ENCODE assay signal across 27 cellular contexts in the genomic region with DNA sequence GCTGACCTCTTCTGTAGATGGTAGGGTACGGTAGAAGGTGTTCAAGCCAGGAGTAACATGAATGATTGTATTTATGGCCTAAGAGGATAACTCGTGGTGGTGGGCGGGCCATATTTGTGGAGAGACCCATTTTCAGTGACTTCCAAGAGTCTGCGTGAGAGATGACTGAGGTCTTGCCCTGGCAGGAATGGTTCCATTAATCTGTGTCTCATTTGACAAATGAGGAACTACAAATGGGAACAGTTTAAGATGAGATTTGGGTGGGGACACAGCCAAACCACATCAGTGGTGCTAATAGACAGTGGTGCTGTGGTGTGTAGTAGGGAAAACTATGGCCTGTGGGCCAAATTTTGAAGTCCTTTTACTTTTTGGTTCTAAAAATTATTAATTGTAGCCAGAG. TPM values are rescaled to one million over a fixed set of nuclear protein-coding genes. Genes with fewer than 3 reads are reported as not detected.
A peak's percentile ranks its signal among the peaks of the same experiment; 100 is the strongest.
DNase-seq lines count a peak whose midpoint lies in the region; ATAC-seq and TF ChIP-seq lines count a peak whose summit lies in the region.
"Had no signal": no experiment of that assay in that cellular context is flagged by ENCODE, and none has a peak within 500 bp of the region (broad histone marks: within the 10 kb centered on the region; RNA-seq: fewer than 3 reads in every experiment).

No MANE protein-coding gene starts in this region.

- H4K8ac ChIP-seq in IMR-90 (ENCODE audit: low read depth in 2 of 2, low read length in 2 of 2): peak overlapping the region in 1 of 2 experiments; percentile 2; a peak in 1 of 4 replicates

- H4K5ac ChIP-seq in IMR-90 (ENCODE audit: low read depth, low read length): no peak overlapping the region

- H3K27ac ChIP-seq in IMR-90 (ENCODE audit: insufficient read depth, low read length) (no peak overlapping the region), Panc1 (ENCODE audit: low read length) (peak overlapping the region; percentile 69; the same call in 1 of the 2 replicates), epithelial cell of prostate (peak overlapping the region; percentile 92), thoracic aorta (peak overlapping the region; percentile 4 to 68), Karpas-422 (ENCODE audit: low read length) (no peak overlapping the region)
- H3K27ac ChIP-seq: BLaER1, psoas muscle had no signal

- H2BK120ac ChIP-seq in IMR-90 (ENCODE audit: low read depth, low read length): 0 out of 2 replicates have a peak overlapping the region, but pooled peaks have one; percentile 0

- H3K4ac ChIP-seq in IMR-90 (ENCODE audit: low read depth, low read length): peak overlapping the region; percentile 26; the same call in 1 of the 2 replicates

- no peak overlapping the region for H2BK5ac ChIP-seq in IMR-90 (ENCODE audit: low read depth, low read length, poor library complexity, severe bottlenecking)

- H3K27me3 ChIP-seq in IMR-90 (ENCODE audit: control insufficient read depth, insufficient read depth, low read length): no peaks in the 10 kb centered on the region
- no peaks in the 10 kb centered on the region for H3K27me3 ChIP-seq in Panc1 (ENCODE audit: control insufficient read depth, insufficient read depth, low read length)
- H3K27me3 ChIP-seq in thoracic aorta (replicated peaks; ENCODE audit: insufficient read depth): no peaks in the 10 kb centered on the region
- no peaks in the 10 kb centered on the region for H3K27me3 ChIP-seq in Karpas-422 (ENCODE audit: low read length)
- H3K27me3 ChIP-seq: BLaER1 had no signal

- TF ChIP-seq CTCF in IMR-90 (conservative IDR thresholded peaks at IDR 0.05; ENCODE audit: low read depth, low read length): no peak
- no peak for TF ChIP-seq CTCF in Panc1 (IDR thresholded peaks at IDR 0.05)
- no peak for TF ChIP-seq CTCF in thoracic aorta (IDR thresholded peaks at IDR 0.05)

- H3K4me1 ChIP-seq in IMR-90 (ENCODE audit: control insufficient read depth, insufficient read depth, low read length) (peaks cover 38% of the 10 kb centered on the region), Panc1 (ENCODE audit: control insufficient read depth, insufficient read depth, low read length) (peaks cover 71% of the 10 kb centered on the region), thoracic aorta (ENCODE audit: control insufficient read depth in 1 of 2, low read depth in 2 of 2) (peaks cover 13 to 82% of the 10 kb centered on the region in 2 donors), Karpas-422 (ENCODE audit: low read length) (no peaks in the 10 kb centered on the region)
- H3K4me1 ChIP-seq: BLaER1 had no signal

- H4K20me1 ChIP-seq in IMR-90 (ENCODE audit: insufficient read depth, low read length) (peaks cover 30% of the 10 kb centered on the region), Karpas-422 (ENCODE audit: insufficient read depth, low read depth, low read length) (peaks cover 19% of the 10 kb centered on the region; the same call in 1 of the 2 replicates)

- in situ Hi-C loops in IMR-90 (cut with MboI; ENCODE audit: low sequenced_read_pairs) (no loop called here), Panc1 (cut with HindIII; ENCODE audit: low pct_unique_long_range_greater_than_20kb, low sequenced_read_pairs) (no loop called here)

- H3K79me1 ChIP-seq in IMR-90 (ENCODE audit: low read depth in 1 of 2, low read length in 2 of 2): peaks cover 29 to 75% of the 10 kb centered on the region in 2 experiments; a peak in 3 of 4 replicates

- H3K4me3 ChIP-seq in IMR-90 (ENCODE audit: insufficient read depth, low read depth, low read length) (no peak overlapping the region), Panc1 (ENCODE audit: low read depth in 2 of 2, low read length in 2 of 2) (no peak overlapping the region), thoracic aorta (no peak overlapping the region), Karpas-422 (ENCODE audit: low read length) (no peak overlapping the region)
- H3K4me3 ChIP-seq: BLaER1, psoas muscle had no signal

- H3K9me3 ChIP-seq in IMR-90 (ENCODE audit: control insufficient read depth, insufficient read depth, low read length) (no peaks in the 10 kb centered on the region), Panc1 (ENCODE audit: control insufficient read depth, insufficient read depth, low read depth, low read length) (no peaks in the 10 kb centered on the region), thoracic aorta (no peaks in the 10 kb centered on the region), Karpas-422 (ENCODE audit: low read length) (no peaks in the 10 kb centered on the region)
- H3K9me3 ChIP-seq: psoas muscle had no signal

- H3K56ac ChIP-seq in IMR-90 (ENCODE audit: extremely low read depth, insufficient read depth, low read length): no peak overlapping the region

- 93% methylated on average over 3 of the region's 4 CpGs; no CpG with 5 or more reads in 1 of the 2 experiments for WGBS in IMR-90 (ENCODE audit: extremely low coverage in 2 of 2, insufficient read length in 1 of 2), 2 experiments

- no peaks in the 10 kb centered on the region for H3K79me2 ChIP-seq in Karpas-422 (ENCODE audit: low read length)

- ATAC-seq in IMR-90 (ENCODE audit: low read depth) (no peak), Panc1 (no peak), thoracic aorta (ENCODE audit: insufficient number of reproducible peaks, low FRiP score, low read depth) (no peak), HG02610 (IDR thresholded peaks at IDR 0.05; ENCODE audit: unreplicated experiment) (no peak), HG02840 (IDR thresholded peaks at IDR 0.05; ENCODE audit: low FRiP score, unreplicated experiment) (no peak)
- ATAC-seq: activated CD4-positive, CD25-positive, alpha-beta regulatory T cell treated with anti-CD3 and anti-CD28 coated beads, Interleukin-2, amount 50 U/mL, for 24 hours; psoas muscle; stimulated activated naive CD8-positive, alpha-beta T cell treated with anti-CD3 and anti-CD28 coated beads, Interleukin-15, Interleukin-2, amounts not matched to agents 100 U/mL and 50 U/mL, for 24 hours had no signal

- POLR2A ChIA-PET in IMR-90 (lab: Charles Lee; ENCODE audit: unreplicated experiment) (interaction anchor here (0.7 kb wide), 1 partner anchor 931 kb away, joined by 4 read pairs; no protein-coding TSS in a partner anchor), Panc1 (lab: Charles Lee) (no interaction called here)

- H2AFZ ChIP-seq in IMR-90 (replicated peaks; ENCODE audit: low read length, poor library complexity) (no peak overlapping the region), Karpas-422 (ENCODE audit: low read length) (no peak overlapping the region)

- no TSS peak for BruUV-seq in IMR-90 (replicated peaks; lab: Mats Ljungman, UMichigan)
- BruUV-seq in Panc1 (replicated peaks; lab: Mats Ljungman, UMichigan): no TSS peak

- no peak overlapping the region for H2BK15ac ChIP-seq in IMR-90 (ENCODE audit: low read depth, low read length)

- peaks cover 28% of the 10 kb centered on the region for H3K9me1 ChIP-seq in IMR-90 (ENCODE audit: insufficient read depth, low read length)

- no peak overlapping the region for H3K14ac ChIP-seq in IMR-90 (replicated peaks; ENCODE audit: low read depth, low read length)

- DNase-seq in IMR-90 (no peak), Panc1 (ENCODE audit: low read depth, low spot score) (no peak), epithelial cell of prostate (ENCODE audit: low read depth, low spot score) (no peak), thoracic aorta (ENCODE audit: low spot score) (no peak), Karpas-422 (no peak)
- DNase-seq: activated CD4-positive, alpha-beta memory T cell treated with anti-CD3 and anti-CD28 coated beads, Interleukin-2, amount 10 ng/mL, durations not matched to agents 7 days and 5 days; activated CD8-positive, alpha-beta memory T cell treated with anti-CD3 and anti-CD28 coated beads, Interleukin-2, amount 50 U/mL, for 48 hours; activated gamma-delta T cell; activated naive CD8-positive, alpha-beta T cell treated with anti-CD3 and anti-CD28 coated beads, Interleukin-2, amount 10 ng/mL, durations not matched to agents 7 days and 5 days; caudate nucleus; cortex of kidney; DMS79 treated with DMSO at 0.1 percent for 48 hours; GF-D8; immature natural killer cell; mesendoderm; NCI-H1436; NCI-H2107; NCI-H446 treated with DMSO at 0.1 percent for 48 hours; NCI-H82; psoas muscle; stimulated activated naive CD8-positive, alpha-beta T cell treated with anti-CD3 and anti-CD28 coated beads, Interleukin-15, Interleukin-2, amounts not matched to agents 100 U/mL and 50 U/mL, for 24 hours; SW 1271; T-helper 9 cell had no signal

- no peak overlapping the region for H2BK20ac ChIP-seq in IMR-90 (ENCODE audit: low read depth, low read length)

- H3K23ac ChIP-seq in IMR-90 (ENCODE audit: low read depth, low read length): 0 out of 2 replicates have a peak overlapping the region, but pooled peaks have one; percentile 4

- H3K4me2 ChIP-seq in IMR-90 (ENCODE audit: low read depth, low read length) (no peak overlapping the region), Karpas-422 (ENCODE audit: low read depth, low read length, poor library complexity, severe bottlenecking) (no peak overlapping the region)
- H3K4me2 ChIP-seq: BLaER1 had no signal

- no peak overlapping the region; the same call in 1 of the 2 replicates for H3K18ac ChIP-seq in IMR-90 (ENCODE audit: low read depth, low read length)

- H3K9ac ChIP-seq in IMR-90 (ENCODE audit: low read depth, low read length) (no peak overlapping the region), Karpas-422 (ENCODE audit: low read length) (no peak overlapping the region)
- H3K9ac ChIP-seq: BLaER1 had no signal

- peaks cover 1% of the 10 kb centered on the region; the same call in 1 of the 2 replicates for H3K36me3 ChIP-seq in IMR-90 (ENCODE audit: control insufficient read depth, insufficient read depth, low read length)
- H3K36me3 ChIP-seq in Panc1 (ENCODE audit: control insufficient read depth, insufficient read depth, low read length): no peaks in the 10 kb centered on the region
- H3K36me3 ChIP-seq in thoracic aorta: no peaks in the 10 kb centered on the region
- no peaks in the 10 kb centered on the region for H3K36me3 ChIP-seq in Karpas-422 (ENCODE audit: insufficient read depth, low read length)

- dilution Hi-C loops in IMR-90 (cut with HindIII; ENCODE audit: low sequenced_read_pairs, unreplicated experiment): no loop called here

- intact Hi-C loops in IMR-90 (cut with micrococcal nuclease): no loop called here
- intact Hi-C loops in Panc1 (cut with micrococcal nuclease; ENCODE audit: unreplicated experiment): no loop called here

- H3K9me2 ChIP-seq in Karpas-422 (replicated peaks; ENCODE audit: insufficient read depth, low read length): no peaks in the 10 kb centered on the region

- H2AK5ac ChIP-seq in IMR-90 (ENCODE audit: low read depth, low read length): 0 out of 2 replicates have a peak overlapping the region, but pooled peaks have one; percentile 15

- TF ChIP-seq POLR2A in IMR-90 (IDR thresholded peaks at IDR 0.05; ENCODE audit: low read depth, low read length): no peak

- CTCF ChIA-PET in IMR-90 (lab: Yijun Ruan, JAX): no interaction called here
- CTCF ChIA-PET in Panc1 (lab: Charles Lee): no interaction called here

- H4K91ac ChIP-seq in IMR-90 (ENCODE audit: insufficient read depth, low read depth, low read length): no peak overlapping the region

- TF ChIP-seq RAD21 in IMR-90 (IDR thresholded peaks at IDR 0.05; ENCODE audit: low read length): no peak

- H2AK9ac ChIP-seq in IMR-90 (replicated peaks; ENCODE audit: low read depth, low read length, poor library complexity): no peak overlapping the region

RNA-seq across cellular contexts. Expression of a gene that starts 47.1 kb away (rescaled TPM):
- total RNA-seq in IMR-90 (2012; rRNA removed) (124 and 136 TPM in 2 replicates), Panc1 (2021; ENCODE audit: unreplicated experiment) (309 TPM), thoracic aorta (100 to 1,000 TPM in 1 of 2 donors, 10 to 100 TPM in 1; 96.9 to 139 TPM)
- polyA plus RNA-seq in IMR-90 (2012; rRNA removed): 78.0 and 81.4 TPM in 2 replicates
- polyA plus RNA-seq in IMR-90 (2012; cell fraction: cytosol; rRNA removed): 22.2 and 37.9 TPM in 2 replicates
- polyA plus RNA-seq in IMR-90 (2012; cell fraction: nucleus; rRNA removed; ENCODE audit: low replicate concordance): 338 and 411 TPM in 2 replicates
- polyA plus RNA-seq in Panc1 (2012; ENCODE audit: insufficient read length): 366 TPM
- total RNA-seq in Karpas-422 (2014; rRNA removed; shearing (Covaris generic); ENCODE audit: low replicate concordance): 14.1 and 14.2 TPM in 2 replicates

Comparison
In these comparisons a context has a peak if more than half of its experiments do, and no peak if none do; other contexts are left out.
1. H3K27ac ChIP-seq: peak in Panc1 (single experiment), epithelial cell of prostate (single experiment) and thoracic aorta (2 of 2); none in IMR-90 (single experiment) and Karpas-422 (single experiment).